8 cellular contexts compared by ENCODE assay signal in the genomic region with DNA sequence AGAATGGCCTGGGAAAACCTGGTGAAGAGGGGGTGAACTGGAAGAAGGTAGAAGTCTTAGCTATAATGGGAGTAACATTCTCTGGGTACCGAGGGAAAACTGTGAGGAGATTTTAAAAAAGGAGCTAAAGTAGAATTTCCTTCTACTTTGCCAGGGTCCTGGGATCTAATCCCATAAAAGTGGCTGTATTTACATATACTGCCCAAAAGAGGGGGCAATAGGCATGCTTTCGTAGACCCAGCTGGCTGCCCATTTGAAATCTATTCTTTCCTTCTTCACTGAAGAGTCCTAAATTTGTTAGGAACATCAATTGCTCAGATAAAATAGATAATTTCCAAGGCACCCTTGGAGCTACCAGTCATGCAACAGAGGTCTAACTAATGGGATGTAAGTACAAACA.
DNase-seq lines count a peak whose midpoint lies in the region; ATAC-seq and TF ChIP-seq lines count a peak whose summit lies in the region.

No MANE protein-coding gene starts in this region.

- H3K4me2 ChIP-seq in mammary epithelial cell (ENCODE audit: insufficient read depth, low read depth, low read length), result no peak overlapping the region
- no peak overlapping the region for H3K4me2 ChIP-seq in osteoblast (ENCODE audit: insufficient read depth, low read length)

- CTCF ChIA-PET in mammary epithelial cell (lab: Charles Lee; ENCODE audit: low non-redundant PET), result interaction anchor here (0.7 kb wide), 1 partner anchor 585 kb away, joined by 5 read pairs; no protein-coding TSS in a partner anchor

- no peaks in the 10 kb centered on the region for H4K20me1 ChIP-seq in mammary epithelial cell (ENCODE audit: insufficient read depth, low read length)
- H4K20me1 ChIP-seq in osteoblast (ENCODE audit: insufficient read depth, low read length), result no peaks in the 10 kb centered on the region

- H3K4me1 ChIP-seq in mammary epithelial cell (ENCODE audit: insufficient read depth, low read length) (no peaks in the 10 kb centered on the region), osteoblast (ENCODE audit: insufficient read depth, low read length) (no peaks in the 10 kb centered on the region)

- H2AFZ ChIP-seq in mammary epithelial cell (ENCODE audit: low read depth, low read length) (no peak overlapping the region), osteoblast (ENCODE audit: low read length) (no peak overlapping the region)

- H3K9me3 ChIP-seq in mammary epithelial cell (replicated peaks; ENCODE audit: insufficient read depth, low read length) (no peaks in the 10 kb centered on the region), osteoblast (ENCODE audit: low read depth, low read length) (no peaks in the 10 kb centered on the region)

- 85% methylated on average over 2 of the region's 2 CpGs for WGBS in mammary epithelial cell (ENCODE audit: low coverage, missing lambda C conversion rate)

- H3K27ac ChIP-seq in mammary epithelial cell (ENCODE audit: insufficient read depth, low read depth, low read length) (no peak overlapping the region), osteoblast (ENCODE audit: low read depth, low read length) (no peak overlapping the region)

- H3K79me2 ChIP-seq in mammary epithelial cell (ENCODE audit: insufficient read depth, low read length) (no peaks in the 10 kb centered on the region), osteoblast (ENCODE audit: insufficient read depth, low read length) (no peaks in the 10 kb centered on the region)

- H3K9ac ChIP-seq in mammary epithelial cell (ENCODE audit: insufficient read depth, low read length), result no peak overlapping the region

- intact Hi-C loops in mammary epithelial cell (cut with micrococcal nuclease), result loop anchor here (1.0 to 2.0 kb wide), 3 partner anchors 164 to 640 kb away; no protein-coding TSS in a partner anchor

- TF ChIP-seq CTCF in LNCaP clone FGC (IDR thresholded peaks at IDR 0.05; ENCODE audit: control insufficient read depth, extremely low read depth, insufficient read depth) (peak; percentile 52), mammary epithelial cell (conservative IDR thresholded peaks at IDR 0.05 in 1 of 2, IDR thresholded peaks at IDR 0.05 in 1 of 2; ENCODE audit: extremely low read depth in 1 of 2, insufficient read depth in 1 of 2, low read depth in 1 of 2, low read length in 2 of 2) (peak; percentile 26 to 33), osteoblast (IDR thresholded peaks at IDR 0.05; ENCODE audit: extremely low read depth, low read depth, low read length) (peak; percentile 61)

- no peak overlapping the region for H3K4me3 ChIP-seq in LNCaP clone FGC (ENCODE audit: low read depth, low read length)
- no peak overlapping the region for H3K4me3 ChIP-seq in mammary epithelial cell (replicated peaks in 1 of 3; ENCODE audit: insufficient read depth in 1 of 3, low read depth in 2 of 3, low read length in 3 of 3)
- no peak overlapping the region for H3K4me3 ChIP-seq in osteoblast (ENCODE audit: insufficient read depth, low read length)

- H3K27me3 ChIP-seq in mammary epithelial cell (ENCODE audit: insufficient read depth, low read length), result no peaks in the 10 kb centered on the region
- no peaks in the 10 kb centered on the region for H3K27me3 ChIP-seq in osteoblast (ENCODE audit: insufficient read depth, low read length)

- dilution Hi-C loops in mammary epithelial cell (cut with HindIII; ENCODE audit: low sequenced_read_pairs), result no loop called here

- ATAC-seq in GM19324 (IDR thresholded peaks at IDR 0.05; ENCODE audit: low FRiP score, unreplicated experiment) (no peak), GM18870 (IDR thresholded peaks at IDR 0.05; ENCODE audit: unreplicated experiment) (no peak)

- in situ Hi-C loops in mammary epithelial cell (cut with MboI; ENCODE audit: low sequenced_read_pairs in 2 of 2), result no loop called here

- DNase-seq in NCI-H748 (lab: John Stamatoyannopoulos, UW; ENCODE audit: unreplicated experiment) (peak; percentile 42), NCI-H748 treated with DMSO at 0.1 percent for 48 hours (lab: John Stamatoyannopoulos, UW) (no peak), LNCaP clone FGC (ENCODE audit: low read depth) (no peak), mammary epithelial cell (no peak), osteoblast (ENCODE audit: insufficient read length, low spot score, missing footprints) (peak; percentile 83), germinal center (ENCODE audit: low spot score) (no peak)

- H3K36me3 ChIP-seq in mammary epithelial cell (ENCODE audit: insufficient read depth, low read length), result peaks cover 6% of the 10 kb centered on the region
- peaks cover 4% of the 10 kb centered on the region for H3K36me3 ChIP-seq in osteoblast (ENCODE audit: insufficient read depth, low read length)

- no TSS peak for BruUV-seq in mammary epithelial cell (replicated peaks; lab: Mats Ljungman, UMichigan)

Comparison
In these comparisons a context has a peak if more than half of its experiments do, and no peak if none do; other contexts are left out.
1. DNase-seq: peak in NCI-H748 (single experiment) and osteoblast (single experiment); none in NCI-H748 treated with DMSO at 0.1 percent for 48 hours (single experiment), LNCaP clone FGC (single experiment), mammary epithelial cell (single experiment) and germinal center (single experiment).
2. Peak in every context shown above with its lines, with median percentiles within 50 percentile points of each other: CTCF ChIP-seq.